8 cellular contexts compared by ENCODE assay signal in genomic region chr22:28742562-28742962, GRCh38. TPM values are rescaled to one million over a fixed set of nuclear protein-coding genes. Genes with fewer than 3 reads are reported as not detected.
DNase-seq lines count a peak whose midpoint lies in the region; ATAC-seq and TF ChIP-seq lines count a peak whose summit lies in the region.

No MANE protein-coding gene starts in this region.

- intact Hi-C loops in natural killer cell (cut with micrococcal nuclease), result loop anchor here (1.0 to 5.0 kb wide), 3 partner anchors 30 to 86 kb away; partner anchors contain the start of gene CCDC117

- H3K9me3 ChIP-seq in CD4-positive, CD25-positive, alpha-beta regulatory T cell (ENCODE audit: control insufficient read depth in 2 of 2, low read length in 2 of 2), result no peaks in the 10 kb centered on the region
- no peaks in the 10 kb centered on the region for H3K9me3 ChIP-seq in KOPT-K1 (ENCODE audit: insufficient read depth, low read length, poor library complexity, severe bottlenecking)

- ATAC-seq in CD4-positive, CD25-positive, alpha-beta regulatory T cell (ENCODE audit: low read depth in 2 of 2), result no peak
- ATAC-seq in natural killer cell, result no peak

- peaks cover 14% of the 10 kb centered on the region for H3K4me1 ChIP-seq in CD4-positive, CD25-positive, alpha-beta regulatory T cell (ENCODE audit: control insufficient read depth, insufficient read depth, low read length, poor library complexity, severe bottlenecking)

- TF ChIP-seq CTCF in natural killer cell (IDR thresholded peaks at IDR 0.05), result no peak

- peak overlapping the region; percentile 95 for H3K27ac ChIP-seq in CD4-positive, CD25-positive, alpha-beta regulatory T cell (ENCODE audit: insufficient read depth, low read length, poor library complexity, severe bottlenecking)
- H3K27ac ChIP-seq in KOPT-K1 (ENCODE audit: low read depth, low read length, poor library complexity, severe bottlenecking) (peak overlapping the region; percentile 90), cingulate gyrus (ENCODE audit: low read depth, low read length) (peak overlapping the region; percentile 91)

- no peaks in the 10 kb centered on the region for H3K9me3 Mint-ChIP-seq in CD4-positive, CD25-positive, alpha-beta regulatory T cell
- no peaks in the 10 kb centered on the region for H3K9me3 Mint-ChIP-seq in natural killer cell

- H3K36me3 ChIP-seq in CD4-positive, CD25-positive, alpha-beta regulatory T cell (ENCODE audit: control insufficient read depth, insufficient read depth, low read length), result peaks cover 20% of the 10 kb centered on the region
- H3K36me3 ChIP-seq in KOPT-K1 (ENCODE audit: insufficient read depth, low read length), result peaks cover 46% of the 10 kb centered on the region

- H3K4me3 ChIP-seq in CD4-positive, CD25-positive, alpha-beta regulatory T cell (ENCODE audit: low read depth, low read length), result peak overlapping the region; percentile 94

- H3K27me3 Mint-ChIP-seq in CD4-positive, CD25-positive, alpha-beta regulatory T cell, result no peaks in the 10 kb centered on the region
- H3K27me3 Mint-ChIP-seq in natural killer cell (ENCODE audit: low read depth in 2 of 2), result no peaks in the 10 kb centered on the region

- DNase-seq in CD4-positive, CD25-positive, alpha-beta regulatory T cell, result no peak
- DNase-seq in natural killer cell (no peak), T-helper 9 cell (no peak), NCI-H2171 treated with DMSO at 0.1 percent for 48 hours (lab: John Stamatoyannopoulos, UW) (no peak), RPMI8226 (no peak), NCI-H1436 treated with DMSO at 0.1 percent for 48 hours (lab: John Stamatoyannopoulos, UW) (no peak)

- H3K4me3 Mint-ChIP-seq in CD4-positive, CD25-positive, alpha-beta regulatory T cell, result peak overlapping the region; percentile 91 to 100 (median 94)
- peak overlapping the region; percentile 89 for H3K4me3 Mint-ChIP-seq in natural killer cell

- peaks cover 12% of the 10 kb centered on the region for H3K36me3 Mint-ChIP-seq in CD4-positive, CD25-positive, alpha-beta regulatory T cell
- no peaks in the 10 kb centered on the region for H3K36me3 Mint-ChIP-seq in natural killer cell

- H3K4me1 Mint-ChIP-seq in CD4-positive, CD25-positive, alpha-beta regulatory T cell, result peaks cover 7 to 36% (median 22%) of the 10 kb centered on the region in 4 donors
- H3K4me1 Mint-ChIP-seq in natural killer cell, result peaks cover 32 to 33% of the 10 kb centered on the region in 2 donors

- no peaks in the 10 kb centered on the region for H3K27me3 ChIP-seq in CD4-positive, CD25-positive, alpha-beta regulatory T cell (ENCODE audit: control insufficient read depth, insufficient read depth, low read length)

- peak overlapping the region; percentile 90 to 96 (median 95) for H3K27ac Mint-ChIP-seq in CD4-positive, CD25-positive, alpha-beta regulatory T cell
- H3K27ac Mint-ChIP-seq in natural killer cell, result peak overlapping the region; percentile 92 to 97

RNA-seq across cellular contexts. Expression of gene HSCB, which starts 0.7 kb away (rescaled TPM):
- total RNA-seq in CD4-positive, CD25-positive, alpha-beta regulatory T cell, result 4.9 TPM
- polyA plus RNA-seq in CD4-positive, CD25-positive, alpha-beta regulatory T cell, result 10 to 100 TPM in 2 of 4 donors, 1 to 10 TPM in 2; 8.7 to 12.0 (median 10.7) TPM
- 10 to 100 TPM; 11.4 to 13.6 (median 12.3) TPM for total RNA-seq in natural killer cell

RNA-seq across cellular contexts. Expression of gene CHEK2, which starts 0.9 kb away (rescaled TPM):
- total RNA-seq in CD4-positive, CD25-positive, alpha-beta regulatory T cell, result 8.9 TPM
- polyA plus RNA-seq in CD4-positive, CD25-positive, alpha-beta regulatory T cell, result 10 to 100 TPM in 2 of 4 donors, 1 to 10 TPM in 2; 6.9 to 11.8 (median 9.2) TPM
- total RNA-seq in natural killer cell, result 10 to 100 TPM; 10.4 to 11.8 (median 11.4) TPM

RNA-seq across cellular contexts. Expression of gene CCDC117, which starts 29.9 kb away (rescaled TPM):
- total RNA-seq in CD4-positive, CD25-positive, alpha-beta regulatory T cell, result 25.2 TPM
- polyA plus RNA-seq in CD4-positive, CD25-positive, alpha-beta regulatory T cell, result 10 to 100 TPM; 14.7 to 20.3 (median 15.9) TPM
- 10 to 100 TPM; 26.3 to 26.9 (median 26.6) TPM for total RNA-seq in natural killer cell

RNA-seq across cellular contexts. Expression of gene XBP1, which starts 57.8 kb away (rescaled TPM):
- 139 TPM for total RNA-seq in CD4-positive, CD25-positive, alpha-beta regulatory T cell
- 100 to 1,000 TPM; 127 to 218 (median 158) TPM for polyA plus RNA-seq in CD4-positive, CD25-positive, alpha-beta regulatory T cell
- total RNA-seq in natural killer cell, result 100 to 1,000 TPM; 221 to 240 (median 224) TPM
